28 cellular contexts compared by ENCODE assay signal in genomic region chr15:59001946-59002345, GRCh38.
"Had no signal": no experiment of that assay in that cellular context is flagged by ENCODE, and none has a peak within 500 bp of the region (broad histone marks: within the 10 kb centered on the region; RNA-seq: fewer than 3 reads in every experiment).

No MANE protein-coding gene starts in this region.

- H3K4me2 ChIP-seq: neural progenitor cell had no signal

- H3K4me3 Mint-ChIP-seq: activated CD4-positive, alpha-beta memory T cell treated with anti-CD3 and anti-CD28 coated beads for 36 hours; activated CD4-positive, alpha-beta T cell treated with anti-CD3 and anti-CD28 coated beads for 36 hours; immature natural killer cell; neural progenitor cell; stimulated activated naive CD8-positive, alpha-beta T cell treated with anti-CD3 and anti-CD28 coated beads, Interleukin-15, amount 100 ng/mL, for 72 hours had no signal

- FAIRE-seq: astrocyte, bronchial epithelial cell, endothelial cell of umbilical vein, TTC549 had no signal

- H3K9ac ChIP-seq: neural progenitor cell had no signal

- H3K4me1 Mint-ChIP-seq: neural progenitor cell had no signal

- DNase-seq: activated CD4-positive, alpha-beta memory T cell treated with anti-CD3 and anti-CD28 coated beads for 36 hours; activated CD4-positive, alpha-beta T cell treated with anti-CD3 and anti-CD28 coated beads for 36 hours; activated naive CD4-positive, alpha-beta T cell treated with Interleukin-2 at 50 U/mL for 16 hours; activated T-cell treated with anti-CD3 and anti-CD28 coated beads, Interleukin-2, amount 50 U/mL, for 1 hour; cerebellar nuclear complex; cortex of kidney; effector CD8-positive, alpha-beta T cell; heart right ventricle; immature natural killer cell; kidney glomerular epithelial cell; left ventricle myocardium superior; mesenchymal stem cell; mucosa of descending colon; naive thymus-derived CD4-positive, alpha-beta T cell; stimulated activated CD4-positive, alpha-beta T cell treated with anti-CD3 and anti-CD28 coated beads, Interleukin-2, amount 100 ng/mL, for 24 hours; stimulated activated naive CD8-positive, alpha-beta T cell treated with anti-CD3 and anti-CD28 coated beads, Interleukin-15, amount 100 ng/mL, for 72 hours had no signal

- H3K27me3 Mint-ChIP-seq: activated CD4-positive, alpha-beta memory T cell treated with anti-CD3 and anti-CD28 coated beads for 36 hours; activated CD4-positive, alpha-beta T cell treated with anti-CD3 and anti-CD28 coated beads for 36 hours; naive thymus-derived CD4-positive, alpha-beta T cell; stimulated activated naive CD8-positive, alpha-beta T cell treated with anti-CD3 and anti-CD28 coated beads, Interleukin-15, amount 100 ng/mL, for 72 hours had no signal

- H3K9me3 ChIP-seq: esophagus muscularis mucosa, gastroesophageal sphincter, heart right ventricle, mucosa of descending colon, prostate gland, right atrium auricular region, suprapubic skin, vagina had no signal

- H3K27me3 ChIP-seq: esophagus muscularis mucosa, gastroesophageal sphincter, heart right ventricle, neural progenitor cell, right atrium auricular region, suprapubic skin, vagina had no signal

- ATAC-seq: gastroesophageal sphincter; left ventricle myocardium superior; stimulated activated naive CD8-positive, alpha-beta T cell treated with anti-CD3 and anti-CD28 coated beads, Interleukin-15, amount 100 ng/mL, for 72 hours had no signal

- H3K27ac Mint-ChIP-seq: activated CD4-positive, alpha-beta memory T cell treated with anti-CD3 and anti-CD28 coated beads for 36 hours; activated CD4-positive, alpha-beta T cell treated with anti-CD3 and anti-CD28 coated beads for 36 hours; activated T-helper 2 cell treated with anti-CD3 and anti-CD28 coated beads, Interferon-gamma antibody, Interleukin-2, Interleukin-4, amounts not matched to agents 10 μg/mL and 5 μg/mL and 100 μg/mL, durations not matched to agents 14 hours and 24 hours and 36 hours; neural progenitor cell; stimulated activated naive CD8-positive, alpha-beta T cell treated with anti-CD3 and anti-CD28 coated beads, Interleukin-15, amount 100 ng/mL, for 72 hours had no signal

- H3K36me3 ChIP-seq: gastroesophageal sphincter, neural progenitor cell, prostate gland had no signal

- H3K9me3 Mint-ChIP-seq: activated CD4-positive, alpha-beta memory T cell treated with anti-CD3 and anti-CD28 coated beads for 36 hours; activated T-helper 2 cell treated with anti-CD3 and anti-CD28 coated beads, Interferon-gamma antibody, Interleukin-2, Interleukin-4, amounts not matched to agents 10 μg/mL and 5 μg/mL and 100 μg/mL, durations not matched to agents 14 hours and 24 hours and 36 hours; immature natural killer cell; neural progenitor cell; stimulated activated naive CD8-positive, alpha-beta T cell treated with anti-CD3 and anti-CD28 coated beads, Interleukin-15, amount 100 ng/mL, for 72 hours had no signal

- H3K4me3 ChIP-seq: esophagus muscularis mucosa, gastroesophageal sphincter, heart right ventricle, mucosa of descending colon, neural progenitor cell, prostate gland, right atrium auricular region, suprapubic skin, vagina had no signal

- H3K27ac ChIP-seq: esophagus muscularis mucosa, gastroesophageal sphincter, neural progenitor cell, prostate gland, right atrium auricular region, suprapubic skin, vagina had no signal

- H3K4me1 ChIP-seq: neural progenitor cell, prostate gland, right atrium auricular region, vagina had no signal
